Comparison of ENCODE assay signal across 10 cellular contexts in genomic region chr7:134779741-134780065, GRCh38. TPM values are rescaled to one million over a fixed set of nuclear protein-coding genes. Genes with fewer than 3 reads are reported as not detected.
DNase-seq lines count a peak whose midpoint lies in the region; ATAC-seq and TF ChIP-seq lines count a peak whose summit lies in the region.
"Had no signal": no experiment of that assay in that cellular context is flagged by ENCODE, and none has a peak within 500 bp of the region (broad histone marks: within the 10 kb centered on the region; RNA-seq: fewer than 3 reads in every experiment).

No MANE protein-coding gene starts in this region.

- peaks cover 75% of the 10 kb centered on the region for H3K4me1 ChIP-seq in BLaER1
- H3K4me1 ChIP-seq in iPS DF 6.9 (ENCODE audit: control insufficient read depth, insufficient read depth, low read length): no peaks in the 10 kb centered on the region; the same call in 1 of the 2 replicates
- H3K4me1 ChIP-seq in psoas muscle: no peaks in the 10 kb centered on the region

- ATAC-seq in psoas muscle: peak in 2 of 4 donors; percentile 17 to 22
- ATAC-seq: activated CD4-positive, CD25-positive, alpha-beta regulatory T cell treated with anti-CD3 and anti-CD28 coated beads, Interleukin-2, amount 50 U/mL, for 24 hours had no signal

- H3K9me3 ChIP-seq in BLaER1 (peaks cover 16% of the 10 kb centered on the region), iPS DF 6.9 (ENCODE audit: control insufficient read depth, insufficient read depth, low read length) (no peaks in the 10 kb centered on the region), psoas muscle (no peaks in the 10 kb centered on the region), WERI-Rb-1 (ENCODE audit: severe bottlenecking) (no peaks in the 10 kb centered on the region)

- H3K27me3 Mint-ChIP-seq in HFFc6 (ENCODE audit: insufficient read depth): peaks cover 8% of the 10 kb centered on the region

- H3K27me3 ChIP-seq in BLaER1: no peaks in the 10 kb centered on the region
- H3K27me3 ChIP-seq in iPS DF 6.9 (ENCODE audit: control insufficient read depth, insufficient read depth, low read length): no peaks in the 10 kb centered on the region
- no peaks in the 10 kb centered on the region for H3K27me3 ChIP-seq in psoas muscle (ENCODE audit: insufficient read depth in 3 of 3, low read length in 2 of 3)
- no peaks in the 10 kb centered on the region for H3K27me3 ChIP-seq in WERI-Rb-1 (ENCODE audit: insufficient read depth, low read depth, severe bottlenecking)

- intact Hi-C loops in psoas muscle (cut with DNase I): no loop called here

- H3K4me3 Mint-ChIP-seq in HFFc6: no peak overlapping the region

- H3K4me1 Mint-ChIP-seq in HFFc6 (ENCODE audit: low read depth): peaks cover 24% of the 10 kb centered on the region

- H3K4me2 ChIP-seq in BLaER1: peak overlapping the region; percentile 82

- in situ Hi-C loops in astrocyte of the spinal cord (cut with HindIII; ENCODE audit: low sequenced_read_pairs): no loop called here

- H3K9me3 Mint-ChIP-seq in HFFc6: no peaks in the 10 kb centered on the region

- H4K20me1 ChIP-seq in BLaER1: peaks cover 4% of the 10 kb centered on the region; the same call in 1 of the 2 replicates

- H3K36me3 Mint-ChIP-seq in HFFc6 (ENCODE audit: low read depth): no peaks in the 10 kb centered on the region; the same call in 1 of the 2 replicates

- no peak for DNase-seq in astrocyte of the spinal cord (ENCODE audit: low read depth, low spot score)
- DNase-seq in iPS DF 6.9 (ENCODE audit: low read depth, low spot score): no peak
- no peak for DNase-seq in psoas muscle
- DNase-seq in RPMI8226: no peak
- DNase-seq in HFFc6: no peak
- no peak for DNase-seq in WERI-Rb-1
- no peak for DNase-seq in cerebellar cortex (ENCODE audit: low spot score)
- DNase-seq: NCI-H345 had no signal

- no peak for TF ChIP-seq CTCF in astrocyte of the spinal cord (IDR thresholded peaks at IDR 0.05; ENCODE audit: low read depth, low read length)
- TF ChIP-seq CTCF in psoas muscle (IDR thresholded peaks at IDR 0.05): no peak
- TF ChIP-seq CTCF in HFFc6 (IDR thresholded peaks at IDR 0.05): no peak
- TF ChIP-seq CTCF in WERI-Rb-1 (IDR thresholded peaks at IDR 0.05; ENCODE audit: low read depth, low read length): no peak

- peak overlapping the region; percentile 81 for H3K9ac ChIP-seq in BLaER1

- no peak overlapping the region; the same call in 1 of the 2 replicates for H3K27ac Mint-ChIP-seq in HFFc6

- H3K27ac ChIP-seq in BLaER1: peak overlapping the region; percentile 79
- H3K27ac ChIP-seq in iPS DF 6.9 (ENCODE audit: low read length): no peak overlapping the region
- peak overlapping the region; percentile 77 for H3K27ac ChIP-seq in psoas muscle
- no peak overlapping the region for H3K27ac ChIP-seq in WERI-Rb-1

- H3K36me3 ChIP-seq in BLaER1 (peaks cover 18% of the 10 kb centered on the region), iPS DF 6.9 (ENCODE audit: control insufficient read depth, insufficient read depth, low read length) (no peaks in the 10 kb centered on the region), psoas muscle (ENCODE audit: insufficient read depth in 1 of 2, low read depth in 1 of 2) (no peaks in the 10 kb centered on the region), WERI-Rb-1 (no peaks in the 10 kb centered on the region)

- peak overlapping the region; percentile 68 for H3K4me3 ChIP-seq in BLaER1
- H3K4me3 ChIP-seq in astrocyte of the spinal cord (ENCODE audit: low read depth, low read length): peak overlapping the region; percentile 61
- peak overlapping the region; percentile 52; the same call in 1 of the 2 replicates for H3K4me3 ChIP-seq in iPS DF 6.9 (ENCODE audit: low read length)
- peak overlapping the region; percentile 66 for H3K4me3 ChIP-seq in psoas muscle
- H3K4me3 ChIP-seq in WERI-Rb-1 (ENCODE audit: low read depth, low read length): no peak overlapping the region

- whole genome bisulfite sequencing in iPS DF 6.9 (ENCODE audit: insufficient coverage, insufficient read length): no CpG with 5 or more reads among the region's 4 CpGs
- 6 to 12% (median 8%) methylated on average over 4 of the region's 4 CpGs for WGBS in psoas muscle, 3 donors

RNA-seq across cellular contexts. Expression of gene CALD1, which starts 0.3 kb away (rescaled TPM):
- 10 to 100 TPM; 25.0 to 59.5 (median 33.3) TPM for total RNA-seq in psoas muscle
- polyA plus RNA-seq in psoas muscle: 10 to 100 TPM; 16.8 to 24.7 (median 17.9) TPM
- total RNA-seq in HFFc6 (2021; fragmentation: NEBNext Ultra II Directional; extraction: Animal tissue kit (Norgen Biotek cat#: 25700)): 1,000 to 10,000 TPM; 1,066 to 1,726 (median 1,102) TPM

Comparison
In these comparisons a context has a peak if more than half of its experiments do, and no peak if none do; other contexts are left out.
1. H3K27ac ChIP-seq: peak in BLaER1 (single experiment) and psoas muscle (single experiment); none in iPS DF 6.9 (single experiment) and WERI-Rb-1 (single experiment).
2. RNA of gene CALD1, which starts 0.3 kb away (total RNA-seq): 1,066 to 1,726 TPM in HFFc6; 25.0 to 59.5 TPM in psoas muscle; every median in the first group is over 10 times any median in the second.